Comparison of ENCODE assay signal across 8 cellular contexts in genomic region chr2:130180404-130181337, GRCh38. TPM values are rescaled to one million over a fixed set of nuclear protein-coding genes. Genes with fewer than 3 reads are reported as not detected.
DNase-seq lines count a peak whose midpoint lies in the region; ATAC-seq and TF ChIP-seq lines count a peak whose summit lies in the region.
"Not testable (repeated sequence)": the region's sequence is repeated elsewhere in the genome, so short reads cannot be mapped to it uniquely, and the experiment has no call there.

No MANE protein-coding gene starts in this region.

- not testable (repeated sequence) for ATAC-seq in GM23338; activated CD8-positive, alpha-beta memory T cell treated with anti-CD3 and anti-CD28 coated beads, Interleukin-2, amount 10 ng/mL, durations not matched to agents 7 days and 5 days

- CTCF ChIA-PET in activated CD8-positive, alpha-beta memory T cell treated with anti-CD3 and anti-CD28 coated beads, Interleukin-2, amount 10 ng/mL, durations not matched to agents 7 days and 5 days (lab: Charles Lee): interaction anchor here (0.7 to 1.9 kb wide), 9 partner anchors 10 to 1312 kb away, joined by 3 to 14 read pairs (median 5); partner anchors contain the start of gene IMP4

- H3K9ac ChIP-seq in OCI-LY1 (ENCODE audit: low read length): peak overlapping the region; percentile 85

- H3K4me1 Mint-ChIP-seq in GM23338: not testable (repeated sequence)
- peaks cover 38% of the 10 kb centered on the region for H3K4me1 Mint-ChIP-seq in activated CD8-positive, alpha-beta memory T cell treated with anti-CD3 and anti-CD28 coated beads, Interleukin-2, amount 10 ng/mL, durations not matched to agents 7 days and 5 days
- H3K4me1 Mint-ChIP-seq in chondrocyte (ENCODE audit: low read depth): peaks cover 26% of the 10 kb centered on the region

- peak overlapping the region; percentile 99 for H3K27ac Mint-ChIP-seq in GM23338
- H3K27ac Mint-ChIP-seq in activated CD8-positive, alpha-beta memory T cell treated with anti-CD3 and anti-CD28 coated beads, Interleukin-2, amount 10 ng/mL, durations not matched to agents 7 days and 5 days: peak overlapping the region; percentile 92
- H3K27ac Mint-ChIP-seq in chondrocyte (ENCODE audit: unreplicated experiment): peak overlapping the region; percentile 93

- TF ChIP-seq CTCF in GM23338 (conservative IDR thresholded peaks at IDR 0.05; ENCODE audit: low read depth in 2 of 2); OCI-LY1 (IDR thresholded peaks at IDR 0.05; ENCODE audit: low read length); chondrocyte (IDR thresholded peaks at IDR 0.05); left ventricle myocardium inferior (IDR thresholded peaks at IDR 0.05; ENCODE audit: borderline replicate concordance); spleen (IDR thresholded peaks at IDR 0.05 in 8 of 11, conservative IDR thresholded peaks at IDR 0.05 in 3 of 11): not testable (repeated sequence)

- H3K27ac ChIP-seq in GM23338 (ENCODE audit: low read depth) (peak overlapping the region; percentile 66; the same call in 1 of the 2 replicates), OCI-LY1 (ENCODE audit: low read depth, low read length, poor library complexity, severe bottlenecking) (peak overlapping the region; percentile 7), left ventricle myocardium inferior (replicated peaks) (peak overlapping the region; percentile 98), muscle layer of duodenum (ENCODE audit: low read length) (peak overlapping the region; percentile 72), spleen (peak overlapping the region; percentile 90 to 97 (median 95))

- H3K27me3 ChIP-seq in GM23338 (ENCODE audit: insufficient read depth); OCI-LY1 (ENCODE audit: insufficient read depth, low read length); left ventricle myocardium inferior (ENCODE audit: low read depth); muscle layer of duodenum (ENCODE audit: low read depth, low read length); spleen (replicated peaks in 1 of 7): not testable (repeated sequence)

- in situ Hi-C loops in ACHN (cut with HindIII; ENCODE audit: low pct_ligation_motif_present, low pct_unique_long_range_greater_than_20kb, low sequenced_read_pairs): not testable (repeated sequence)

- peak overlapping the region; percentile 98 for H3K4me3 ChIP-seq in GM23338
- H3K4me3 ChIP-seq in OCI-LY1 (ENCODE audit: low read depth, low read length, poor library complexity, severe bottlenecking): peak overlapping the region; percentile 87
- H3K4me3 ChIP-seq in left ventricle myocardium inferior: peak overlapping the region; percentile 90
- H3K4me3 ChIP-seq in muscle layer of duodenum (ENCODE audit: low read depth in 1 of 2, low read length in 2 of 2): peak overlapping the region; percentile 83 to 99
- peak overlapping the region; percentile 79 to 100 (median 98) for H3K4me3 ChIP-seq in spleen

- H3K4me3 Mint-ChIP-seq in GM23338 (peak overlapping the region; percentile 99), chondrocyte (ENCODE audit: unreplicated experiment) (peak overlapping the region; percentile 90)
- peak overlapping the region; percentile 94 for H3K4me3 Mint-ChIP-seq in activated CD8-positive, alpha-beta memory T cell treated with anti-CD3 and anti-CD28 coated beads, Interleukin-2, amount 10 ng/mL, durations not matched to agents 7 days and 5 days

- H3K4me1 ChIP-seq in GM23338 (ENCODE audit: insufficient read depth): not testable (repeated sequence)
- H3K4me1 ChIP-seq in OCI-LY1 (ENCODE audit: insufficient read depth, low read length, severe bottlenecking) (peaks cover 25% of the 10 kb centered on the region), left ventricle myocardium inferior (peaks cover 43% of the 10 kb centered on the region), muscle layer of duodenum (ENCODE audit: control insufficient read depth in 1 of 2, insufficient read depth in 2 of 2, low read length in 2 of 2) (peaks cover 0 to 26% of the 10 kb centered on the region in 2 donors), spleen (peaks cover 15 to 57% (median 31%) of the 10 kb centered on the region in 6 donors)

- 26 to 29% (median 28%) methylated on average over 38 to 39 of the region's 39 CpGs for WGBS in spleen, 5 donors

- H3K9me3 Mint-ChIP-seq in GM23338; activated CD8-positive, alpha-beta memory T cell treated with anti-CD3 and anti-CD28 coated beads, Interleukin-2, amount 10 ng/mL, durations not matched to agents 7 days and 5 days (ENCODE audit: low read depth); chondrocyte (ENCODE audit: low read depth): not testable (repeated sequence)

- not testable (repeated sequence) for H3K36me3 ChIP-seq in GM23338 (ENCODE audit: insufficient read depth); left ventricle myocardium inferior; muscle layer of duodenum (ENCODE audit: control insufficient read depth in 1 of 2, insufficient read depth in 2 of 2, low read length in 2 of 2)
- peaks cover 19% of the 10 kb centered on the region; the same call in 1 of the 2 replicates for H3K36me3 ChIP-seq in OCI-LY1 (ENCODE audit: insufficient read depth, low read length)
- peaks cover 0 to 48% (median 4%) of the 10 kb centered on the region in 6 donors for H3K36me3 ChIP-seq in spleen

- peaks cover 18% of the 10 kb centered on the region for H3K36me3 Mint-ChIP-seq in GM23338 (ENCODE audit: low read depth)
- not testable (repeated sequence) for H3K36me3 Mint-ChIP-seq in activated CD8-positive, alpha-beta memory T cell treated with anti-CD3 and anti-CD28 coated beads, Interleukin-2, amount 10 ng/mL, durations not matched to agents 7 days and 5 days; chondrocyte (ENCODE audit: low read depth)

- H3K79me2 ChIP-seq in GM23338 (replicated peaks; ENCODE audit: insufficient read depth) (peaks cover 57% of the 10 kb centered on the region), OCI-LY1 (ENCODE audit: insufficient read depth, low read length) (peaks cover 32% of the 10 kb centered on the region)

- H2AFZ ChIP-seq in GM23338; OCI-LY1 (ENCODE audit: low read length): not testable (repeated sequence)

- H3K4me2 ChIP-seq in GM23338 (peak overlapping the region; percentile 96), OCI-LY1 (ENCODE audit: low read length) (peak overlapping the region; percentile 86)

- H3F3A ChIP-seq in GM23338 (replicated peaks; ENCODE audit: low read depth); OCI-LY1 (ENCODE audit: insufficient read depth, low read length): not testable (repeated sequence)

- H3K27me3 Mint-ChIP-seq in GM23338 (ENCODE audit: insufficient read depth, low read depth, poor library complexity): peaks cover 11% of the 10 kb centered on the region
- not testable (repeated sequence) for H3K27me3 Mint-ChIP-seq in activated CD8-positive, alpha-beta memory T cell treated with anti-CD3 and anti-CD28 coated beads, Interleukin-2, amount 10 ng/mL, durations not matched to agents 7 days and 5 days; chondrocyte (ENCODE audit: low read depth)

- not testable (repeated sequence) for H4K20me1 ChIP-seq in GM23338 (replicated peaks; ENCODE audit: insufficient read depth); OCI-LY1 (ENCODE audit: insufficient read depth, low read length)

- H3K9me3 ChIP-seq in OCI-LY1 (ENCODE audit: low read length); left ventricle myocardium inferior (replicated peaks); muscle layer of duodenum (ENCODE audit: control insufficient read depth in 1 of 2, low read length in 2 of 2); spleen: not testable (repeated sequence)

- peak; percentile 20 for DNase-seq in ACHN
- peak; percentile 22 for DNase-seq in GM23338 (ENCODE audit: low spot score)
- not testable (repeated sequence) for DNase-seq in activated CD8-positive, alpha-beta memory T cell treated with anti-CD3 and anti-CD28 coated beads, Interleukin-2, amount 10 ng/mL, durations not matched to agents 7 days and 5 days; left ventricle myocardium inferior; spleen
- peak; percentile 29 for DNase-seq in chondrocyte (ENCODE audit: low spot score)

- not testable (repeated sequence) for H3K9me2 ChIP-seq in GM23338 (ENCODE audit: insufficient read depth); OCI-LY1 (ENCODE audit: low read depth, low read length)

- TF ChIP-seq POLR2A in spleen (IDR thresholded peaks at IDR 0.05): not testable (repeated sequence)

- intact Hi-C loops in left ventricle myocardium inferior (cut with micrococcal nuclease): not testable (repeated sequence)
- intact Hi-C loops in spleen (cut with DNase I; ENCODE audit: low total_unique reads): loop anchor here (10.0 kb wide), 1 partner anchor 154 kb away; no protein-coding TSS in a partner anchor

RNA-seq across cellular contexts. Expression of gene SMPD4, which starts 0.7 kb away (rescaled TPM):
- 87.5 and 98.6 TPM in 2 replicates for total RNA-seq in GM23338 (2014; rRNA removed; shearing (Covaris generic))
- 43.5 and 44.2 TPM in 2 replicates for polyA plus RNA-seq in GM23338 (2016; fragmentation: Nextera tagmentation; extraction: Ambion mirVana)
- 10 to 100 TPM; 70.8 to 79.8 TPM for total RNA-seq in activated CD8-positive, alpha-beta memory T cell treated with anti-CD3 and anti-CD28 coated beads, Interleukin-2, amount 10 ng/mL, durations not matched to agents 7 days and 5 days
- total RNA-seq in chondrocyte: 50.7 to 67.1 TPM (median 58.3 TPM) in 3 replicates
- total RNA-seq in left ventricle myocardium inferior: 26.7 TPM
- 10 to 100 TPM; 32.7 to 44.9 (median 40.7) TPM for total RNA-seq in spleen
- 10 to 100 TPM; 24.0 to 34.7 (median 33.0) TPM for polyA plus RNA-seq in spleen

RNA-seq across cellular contexts. Expression of gene MZT2B, which starts 1.4 kb away (rescaled TPM):
- total RNA-seq in GM23338 (2014; rRNA removed; shearing (Covaris generic)): 60.0 and 70.9 TPM in 2 replicates
- polyA plus RNA-seq in GM23338 (2016; fragmentation: Nextera tagmentation; extraction: Ambion mirVana) (233 and 263 TPM in 2 replicates), spleen (100 to 1,000 TPM; 204 to 308 (median 217) TPM)
- total RNA-seq in activated CD8-positive, alpha-beta memory T cell treated with anti-CD3 and anti-CD28 coated beads, Interleukin-2, amount 10 ng/mL, durations not matched to agents 7 days and 5 days: 100 to 1,000 TPM; 399 to 472 TPM
- total RNA-seq in chondrocyte (255 to 269 TPM (median 260 TPM) in 3 replicates), left ventricle myocardium inferior (422 TPM), spleen (100 to 1,000 TPM in 3 of 7 donors, 10 to 100 TPM in 4; 37.9 to 159 (median 95.0) TPM)

RNA-seq across cellular contexts. Expression of gene TUBA3E, which starts 17.6 kb away (rescaled TPM):
- total RNA-seq in GM23338 (2014; rRNA removed; shearing (Covaris generic)): 0.21 and 0.66 TPM in 2 replicates
- polyA plus RNA-seq in GM23338 (2016; fragmentation: Nextera tagmentation; extraction: Ambion mirVana) (0.31 TPM in 1 of 2 replicates, not detected in the other), spleen (under 1 TPM in 1 of 3 donors, not detected in 2; 0.11 TPM)
- total RNA-seq in activated CD8-positive, alpha-beta memory T cell treated with anti-CD3 and anti-CD28 coated beads, Interleukin-2, amount 10 ng/mL, durations not matched to agents 7 days and 5 days: not detected
- total RNA-seq in chondrocyte (not detected in 3 replicates), left ventricle myocardium inferior (47.1 TPM), spleen (not detected)

RNA-seq across cellular contexts. Expression of gene CCDC74B, which starts 35.8 kb away (rescaled TPM):
- 22.1 and 34.5 TPM in 2 replicates for total RNA-seq in GM23338 (2014; rRNA removed; shearing (Covaris generic))
- polyA plus RNA-seq in GM23338 (2016; fragmentation: Nextera tagmentation; extraction: Ambion mirVana) (15.1 and 16.4 TPM in 2 replicates), spleen (under 1 TPM; 0.38 to 0.61 (median 0.57) TPM)
- under 1 TPM; 0.23 to 0.47 TPM for total RNA-seq in activated CD8-positive, alpha-beta memory T cell treated with anti-CD3 and anti-CD28 coated beads, Interleukin-2, amount 10 ng/mL, durations not matched to agents 7 days and 5 days
- total RNA-seq in chondrocyte (1.0 to 3.0 TPM (median 1.2 TPM) in 3 replicates), left ventricle myocardium inferior (0.44 TPM), spleen (1 to 10 TPM in 2 of 7 donors, under 1 TPM in 3, not detected in 2; 0.27 to 2.5 (median 0.66) TPM)

RNA-seq across cellular contexts. Expression of gene POTEF, which starts 51.6 kb away (rescaled TPM):
- 1.8 and 3.0 TPM in 2 replicates for total RNA-seq in GM23338 (2014; rRNA removed; shearing (Covaris generic))
- polyA plus RNA-seq in GM23338 (2016; fragmentation: Nextera tagmentation; extraction: Ambion mirVana) (1.0 and 1.1 TPM in 2 replicates), spleen (not detected)
- not detected for total RNA-seq in activated CD8-positive, alpha-beta memory T cell treated with anti-CD3 and anti-CD28 coated beads, Interleukin-2, amount 10 ng/mL, durations not matched to agents 7 days and 5 days
- total RNA-seq in chondrocyte (8.4 TPM in 2 of 3 replicates, not detected in the other), left ventricle myocardium inferior (not detected), spleen (not detected)

Comparison
In these comparisons a context has a peak if more than half of its experiments do, and no peak if none do; other contexts are left out.
1. H3K27ac ChIP-seq: peak in every context shown above with its lines; median percentile 98 in left ventricle myocardium inferior; 95 in spleen; 72 in muscle layer of duodenum; 66 in GM23338; 7 in OCI-LY1.
2. RNA of gene TUBA3E, which starts 17.6 kb away (total RNA-seq): 47.1 TPM in left ventricle myocardium inferior (single experiment); 0.21 to 0.66 TPM in GM23338, not detected in activated CD8-positive, alpha-beta memory T cell treated with anti-CD3 and anti-CD28 coated beads, Interleukin-2, amount 10 ng/mL, durations not matched to agents 7 days and 5 days, not detected in chondrocyte and not detected in spleen; every median in the first group is over 10 times any median in the second.
3. Peak in every context shown above with its lines, with median percentiles within 50 percentile points of each other: H3K4me3 ChIP-seq, H3K27ac Mint-ChIP-seq and H3K4me3 Mint-ChIP-seq.